Comparison of ENCODE assay signal across 1 cellular context in genomic region chr12:95073698-95074520, GRCh38.
TF ChIP-seq lines count a peak whose summit lies in the region.

No MANE protein-coding gene starts in this region.

TF ChIP-seq in K562, 482 proteins besides CTCF, POLR2A, EP300 and RAD21 (continued from another document and continues in another):
- TF ChIP-seq ZNF740 (CRISPR knock-in tag; IDR thresholded peaks at IDR 0.05) (peak; percentile 11; the same call in 1 of the 2 replicates), ZNF740 (tag; IDR thresholded peaks at IDR 0.05) (no peak), YY1 (IDR thresholded peaks at IDR 0.05; ENCODE audit: borderline replicate concordance in 1 of 3, control insufficient read depth in 1 of 3, extremely low read depth in 1 of 3, insufficient read depth in 3 of 3, insufficient read length in 1 of 3, insufficient replicate concordance in 2 of 3, low read depth in 1 of 3, low read length in 2 of 3) (peak in 2 of 3 experiments; percentile 45 to 47), CBX1 (IDR thresholded peaks at IDR 0.05; ENCODE audit: low read depth) (peak; percentile 9; the same call in 1 of the 2 replicates), MAX (CRISPR knock-in tag; IDR thresholded peaks at IDR 0.05) (peak; percentile 84), GTF2F1 (IDR thresholded peaks at IDR 0.05; ENCODE audit: low read depth, low read length) (no peak), ARID3A (IDR thresholded peaks at IDR 0.05; ENCODE audit: borderline replicate concordance, low read depth, low read length) (no peak), SP1 (CRISPR knock-in tag; IDR thresholded peaks at IDR 0.05) (0 out of 2 replicates have a peak, but pooled peaks have one; percentile 36), CBX3 (IDR thresholded peaks at IDR 0.05; ENCODE audit: borderline replicate concordance in 1 of 2, low read length in 2 of 2) (peak in 1 of 2 experiments; percentile 41; a peak in 1 of 3 replicates), BHLHE40 (IDR thresholded peaks at IDR 0.05; ENCODE audit: low read length) (peak; percentile 55), THAP12 (CRISPR knock-in tag; IDR thresholded peaks at IDR 0.05) (peak; percentile 99; the same call in 1 of the 2 replicates), ZKSCAN1 (IDR thresholded peaks at IDR 0.05; ENCODE audit: low read depth, low read length) (no peak), GTF2E2 (tag; IDR thresholded peaks at IDR 0.05) (0 out of 2 replicates have a peak, but pooled peaks have one; percentile 7), HSF4 (CRISPR knock-in tag; IDR thresholded peaks at IDR 0.05; ENCODE audit: borderline replicate concordance) (no peak), CTCFL (IDR thresholded peaks at IDR 0.05; ENCODE audit: borderline replicate concordance, insufficient read depth, low read depth, low read length, poor library complexity, severe bottlenecking) (peak; percentile 96), MNT (conservative IDR thresholded peaks at IDR 0.05) (peak; percentile 64 to 74), TBP (optimal IDR thresholded peaks at IDR 0.05; ENCODE audit: low read depth, low read length) (peak; percentile 47), ZNF592 (IDR thresholded peaks at IDR 0.05) (peak; percentile 60), BCLAF1 (IDR thresholded peaks at IDR 0.05; ENCODE audit: borderline replicate concordance in 1 of 2, control insufficient read depth in 1 of 2, low read depth in 2 of 2, low read length in 1 of 2) (0 out of 4 replicates have a peak, but pooled peaks of 1 of the 2 experiments have one; percentile 64), FOXA3 (CRISPR knock-in tag; conservative IDR thresholded peaks at IDR 0.05 in 1 of 2, IDR thresholded peaks at IDR 0.05 in 1 of 2) (peak in 1 of 2 experiments; percentile 25; a peak in 1 of 4 replicates), E2F6 (IDR thresholded peaks at IDR 0.05; ENCODE audit: borderline replicate concordance in 1 of 2, extremely low read depth in 1 of 2, insufficient read depth in 1 of 2, insufficient read length in 1 of 2, low read depth in 1 of 2, low read length in 1 of 2, poor library complexity in 1 of 2, severe bottlenecking in 1 of 2) (peak; percentile 60 to 80), ZEB2 (IDR thresholded peaks at IDR 0.05) (peak; percentile 80), TFAP4 (CRISPR knock-in tag; IDR thresholded peaks at IDR 0.05; ENCODE audit: borderline replicate concordance) (no peak), SMC3 (conservative IDR thresholded peaks at IDR 0.05; ENCODE audit: insufficient read depth, low read depth, low read length) (0 out of 2 replicates have a peak, but pooled peaks have one; percentile 25), HMG20A (CRISPR knock-in tag; conservative IDR thresholded peaks at IDR 0.05) (no peak), ZBTB33 (CRISPR knock-in tag; IDR thresholded peaks at IDR 0.05) (0 out of 2 replicates have a peak, but pooled peaks have one; percentile 39), CC2D1A (IDR thresholded peaks at IDR 0.05) (peak; percentile 89), ZNF263 (CRISPR knock-in tag; IDR thresholded peaks at IDR 0.05; ENCODE audit: borderline replicate concordance) (peak; percentile 17; the same call in 1 of the 2 replicates), EP400 (IDR thresholded peaks at IDR 0.05) (peak; percentile 83), ARID1B (IDR thresholded peaks at IDR 0.05) (0 out of 2 replicates have a peak, but pooled peaks have one; percentile 27), FOXM1 (IDR thresholded peaks at IDR 0.05; ENCODE audit: low read depth) (peak; percentile 65; the same call in 1 of the 2 replicates), FOXM1 (CRISPR knock-in tag; IDR thresholded peaks at IDR 0.05; ENCODE audit: low read depth) (no peak), RB1 (IDR thresholded peaks at IDR 0.05; ENCODE audit: low read depth) (no peak)
